Comparison of ENCODE assay signal across 11 cellular contexts in the genomic region with DNA sequence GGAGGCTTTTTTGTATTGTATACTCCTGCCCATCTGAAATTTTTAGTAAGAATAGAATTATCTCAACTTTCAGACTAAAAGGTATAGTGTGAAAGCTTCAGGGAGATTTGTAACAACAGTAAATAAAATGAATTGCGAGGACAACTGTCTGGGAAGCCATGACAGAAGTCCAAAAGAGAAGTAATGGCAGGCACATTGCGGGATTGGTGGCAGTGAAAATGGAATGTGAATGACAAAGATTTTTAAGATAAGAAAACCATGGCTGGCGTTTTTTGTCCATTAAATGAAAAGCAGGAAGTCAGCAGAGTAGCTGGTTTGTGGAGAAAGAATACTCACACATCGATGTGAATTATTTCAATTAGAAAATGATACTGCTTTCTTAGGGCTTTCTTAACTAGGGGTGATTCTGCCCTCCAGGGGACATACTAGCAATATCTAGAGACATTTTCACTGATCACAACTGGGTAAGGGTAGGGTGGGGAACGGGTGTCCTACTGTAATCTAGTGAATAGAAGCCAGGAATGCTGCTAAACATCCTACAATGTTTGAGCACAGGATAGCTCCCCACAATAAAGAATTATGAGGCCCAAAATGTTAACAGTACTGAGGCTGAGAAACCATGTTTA. TPM values are rescaled to one million over a fixed set of nuclear protein-coding genes. Genes with fewer than 3 reads are reported as not detected.
A peak's percentile ranks its signal among the peaks of the same experiment; 100 is the strongest.
DNase-seq lines count a peak whose midpoint lies in the region; ATAC-seq, FAIRE-seq and TF ChIP-seq lines count a peak whose summit lies in the region.
"Had no signal": no experiment of that assay in that cellular context is flagged by ENCODE, and none has a peak within 500 bp of the region (broad histone marks: within the 10 kb centered on the region; RNA-seq: fewer than 3 reads in every experiment).

No MANE protein-coding gene starts in this region.

- peaks cover 94% of the 10 kb centered on the region for H3K79me2 ChIP-seq in OCI-LY3 (ENCODE audit: low read length)

- H3K27me3 Mint-ChIP-seq in activated T-helper 17 cell treated with anti-CD3 and anti-CD28 coated beads, Interleukin-2, amount 50 U/mL, for 72 hours = no peaks in the 10 kb centered on the region
- H3K27me3 Mint-ChIP-seq: activated T-cell treated with anti-CD3 and anti-CD28 coated beads, Interleukin-2, amount 50 U/mL, for 24 hours had no signal

- TF ChIP-seq POLR2A in esophagus muscularis mucosa (IDR thresholded peaks at IDR 0.05; ENCODE audit: low read depth) = no peak

- H3K36me3 ChIP-seq in OCI-LY3 (replicated peaks; ENCODE audit: low read depth, low read length) (peaks cover 31% of the 10 kb centered on the region), esophagus muscularis mucosa (no peaks in the 10 kb centered on the region), psoas muscle (ENCODE audit: insufficient read depth in 1 of 2, low read depth in 1 of 2) (peaks cover 0 to 3% of the 10 kb centered on the region in 2 donors)

- DNase-seq in esophagus muscularis mucosa (ENCODE audit: extremely low spot score) = no peak
- DNase-seq in psoas muscle = no peak
- no peak for DNase-seq in NCI-H2107 (lab: John Stamatoyannopoulos, UW)
- no peak for DNase-seq in frontal cortex (ENCODE audit: low spot score in 2 of 2)
- DNase-seq: activated T-cell treated with anti-CD3 and anti-CD28 coated beads, Interleukin-2, amount 50 U/mL, for 24 hours; NCI-H2227 treated with DMSO at 0.1 percent for 48 hours; occipital lobe had no signal

- H3K9me3 Mint-ChIP-seq in activated T-helper 17 cell treated with anti-CD3 and anti-CD28 coated beads, Interleukin-2, amount 50 U/mL, for 72 hours = no peaks in the 10 kb centered on the region
- H3K9me3 Mint-ChIP-seq: activated T-cell treated with anti-CD3 and anti-CD28 coated beads, Interleukin-2, amount 50 U/mL, for 24 hours had no signal

- peaks cover 45% of the 10 kb centered on the region for H3K4me1 ChIP-seq in OCI-LY3 (ENCODE audit: low read length)
- H3K4me1 ChIP-seq in esophagus muscularis mucosa = peaks cover 30 to 44% (median 42%) of the 10 kb centered on the region in 4 donors
- H3K4me1 ChIP-seq in psoas muscle = peaks cover 16% of the 10 kb centered on the region

- H3K9ac ChIP-seq in OCI-LY3 (ENCODE audit: low read length) = peak overlapping the region; percentile 98

- H3K27me3 ChIP-seq in OCI-LY3 (ENCODE audit: low read depth, low read length) (no peaks in the 10 kb centered on the region), esophagus muscularis mucosa (no peaks in the 10 kb centered on the region), psoas muscle (ENCODE audit: insufficient read depth in 3 of 3, low read length in 2 of 3) (no peaks in the 10 kb centered on the region)

- TF ChIP-seq EP300 in esophagus muscularis mucosa (IDR thresholded peaks at IDR 0.05) = no peak

- ATAC-seq in psoas muscle (no peak), HG03135 (IDR thresholded peaks at IDR 0.05; ENCODE audit: unreplicated experiment) (no peak)
- no peak for ATAC-seq in activated T-helper 17 cell treated with anti-CD3 and anti-CD28 coated beads, Interleukin-2, amount 50 U/mL, for 72 hours (replicated peaks)

- peak overlapping the region; percentile 93 for H3K4me3 ChIP-seq in GM08714 (ENCODE audit: low read length)
- peak overlapping the region; percentile 96 for H3K4me3 ChIP-seq in OCI-LY3 (ENCODE audit: low read length)
- peak overlapping the region; percentile 68 to 82 (median 77) for H3K4me3 ChIP-seq in esophagus muscularis mucosa
- peak overlapping the region; percentile 85 for H3K4me3 ChIP-seq in psoas muscle

- peak overlapping the region; percentile 86 for H3K4me2 ChIP-seq in OCI-LY3 (ENCODE audit: low read length)

- peaks cover 25% of the 10 kb centered on the region for H3K36me3 Mint-ChIP-seq in activated T-helper 17 cell treated with anti-CD3 and anti-CD28 coated beads, Interleukin-2, amount 50 U/mL, for 72 hours (ENCODE audit: low read depth)

- H3K4me3 Mint-ChIP-seq in activated T-helper 17 cell treated with anti-CD3 and anti-CD28 coated beads, Interleukin-2, amount 50 U/mL, for 72 hours = no peak overlapping the region
- H3K4me3 Mint-ChIP-seq: activated T-cell treated with anti-CD3 and anti-CD28 coated beads, Interleukin-2, amount 50 U/mL, for 24 hours had no signal

- WGBS in esophagus muscularis mucosa = 47% methylated on average over 5 of the region's 5 CpGs
- WGBS in psoas muscle, 3 donors = 52 to 57% (median 54%) methylated on average over 5 of the region's 5 CpGs

- intact Hi-C loops in esophagus muscularis mucosa (cut with DNase I) (loop anchor here (10.0 kb wide), 1 partner anchor 444 kb away; the partner anchor contains the start of gene DDX10), psoas muscle (cut with DNase I) (loop anchor here (5.0 to 10.0 kb wide), 2 partner anchors 99 to 216 kb away; partner anchors contain the start of genes ACAT1 (in 2 of the 2) and CUL5 (in 1 of the 2))

- TF ChIP-seq CTCF in OCI-LY3 (IDR thresholded peaks at IDR 0.05; ENCODE audit: low read depth, low read length) (peak; percentile 17; the same call in 1 of the 2 replicates), esophagus muscularis mucosa (IDR thresholded peaks at IDR 0.05) (no peak), psoas muscle (IDR thresholded peaks at IDR 0.05) (no peak)

- H3K27ac ChIP-seq in OCI-LY3 (ENCODE audit: low read length) (no peak overlapping the region), esophagus muscularis mucosa (replicated peaks in 1 of 4) (peak overlapping the region in 2 of 4 donors; percentile 90 to 94), psoas muscle (peak overlapping the region; percentile 90)

- no peaks in the 10 kb centered on the region for H3K9me3 ChIP-seq in OCI-LY3 (ENCODE audit: insufficient read depth, low read length)
- no peaks in the 10 kb centered on the region for H3K9me3 ChIP-seq in esophagus muscularis mucosa
- H3K9me3 ChIP-seq in psoas muscle = no peaks in the 10 kb centered on the region

- H3K4me1 Mint-ChIP-seq in activated T-helper 17 cell treated with anti-CD3 and anti-CD28 coated beads, Interleukin-2, amount 50 U/mL, for 72 hours = peaks cover 46% of the 10 kb centered on the region

- no peak for FAIRE-seq in frontal cortex (lab: Jason Lieb, UNC)

- no peak overlapping the region for H3K27ac Mint-ChIP-seq in activated T-helper 17 cell treated with anti-CD3 and anti-CD28 coated beads, Interleukin-2, amount 50 U/mL, for 72 hours
- H3K27ac Mint-ChIP-seq: activated T-cell treated with anti-CD3 and anti-CD28 coated beads, Interleukin-2, amount 50 U/mL, for 24 hours had no signal

- no peak overlapping the region for H2AFZ ChIP-seq in OCI-LY3 (ENCODE audit: low read depth, low read length)

- peaks cover 56% of the 10 kb centered on the region for H4K20me1 ChIP-seq in OCI-LY3 (ENCODE audit: insufficient read depth, low read length)

RNA-seq across cellular contexts. Expression of gene NPAT, which starts 1.6 kb away (rescaled TPM):
- 10 to 100 TPM; 10.4 to 13.7 (median 10.7) TPM for total RNA-seq in esophagus muscularis mucosa
- total RNA-seq in psoas muscle = 1 to 10 TPM; 5.1 to 6.9 (median 6.5) TPM
- polyA plus RNA-seq in psoas muscle = 1 to 10 TPM; 2.0 to 4.8 (median 3.8) TPM
- total RNA-seq in activated T-helper 17 cell treated with anti-CD3 and anti-CD28 coated beads, Interleukin-2, amount 50 U/mL, for 72 hours = 10 to 100 TPM; 34.0 to 44.5 TPM
- total RNA-seq in frontal cortex = 33.4 TPM

RNA-seq across cellular contexts. Expression of gene ATM, which starts 2.0 kb away (rescaled TPM):
- total RNA-seq in esophagus muscularis mucosa = 10 to 100 TPM; 28.3 to 73.1 (median 34.1) TPM
- total RNA-seq in psoas muscle = 10 to 100 TPM; 14.9 to 22.7 (median 17.2) TPM
- polyA plus RNA-seq in psoas muscle = 1 to 10 TPM; 5.6 to 8.3 (median 7.0) TPM
- total RNA-seq in activated T-helper 17 cell treated with anti-CD3 and anti-CD28 coated beads, Interleukin-2, amount 50 U/mL, for 72 hours = 10 to 100 TPM; 43.6 to 89.7 TPM
- total RNA-seq in frontal cortex = 134 TPM
